Comparison of ENCODE assay signal across 17 cellular contexts in genomic region chr12:80189241-80189640, GRCh38.
A peak's percentile ranks its signal among the peaks of the same experiment; 100 is the strongest.
DNase-seq lines count a peak whose midpoint lies in the region; ATAC-seq and TF ChIP-seq lines count a peak whose summit lies in the region.
"Had no signal": no experiment of that assay in that cellular context is flagged by ENCODE, and none has a peak within 500 bp of the region (broad histone marks: within the 10 kb centered on the region; RNA-seq: fewer than 3 reads in every experiment).

No MANE protein-coding gene starts in this region.

- peak overlapping the region; percentile 79 for H3K27ac Mint-ChIP-seq in osteocyte (ENCODE audit: unreplicated experiment)
- H3K27ac Mint-ChIP-seq: activated CD4-positive, alpha-beta memory T cell treated with anti-CD3 and anti-CD28 coated beads for 36 hours; activated naive CD8-positive, alpha-beta T cell treated with anti-CD3 and anti-CD28 coated beads, Interleukin-2, amount 10 ng/mL, durations not matched to agents 7 days and 5 days; GM23338 had no signal

- TF ChIP-seq EP300 in suprapubic skin (IDR thresholded peaks at IDR 0.05): no peak

- H3K4me1 Mint-ChIP-seq in osteocyte (ENCODE audit: unreplicated experiment): peaks cover 40% of the 10 kb centered on the region

- H3K4me3 Mint-ChIP-seq in osteocyte (ENCODE audit: unreplicated experiment): no peak overlapping the region
- H3K4me3 Mint-ChIP-seq: activated CD4-positive, alpha-beta memory T cell treated with anti-CD3 and anti-CD28 coated beads for 36 hours; activated naive CD8-positive, alpha-beta T cell treated with anti-CD3 and anti-CD28 coated beads, Interleukin-2, amount 10 ng/mL, durations not matched to agents 7 days and 5 days; activated T-cell treated with anti-CD3 and anti-CD28 coated beads, Interleukin-2, amount 50 U/mL, for 4 hours; GM23338 had no signal

- no peaks in the 10 kb centered on the region for H3K36me3 ChIP-seq in suprapubic skin
- H3K36me3 ChIP-seq: vagina had no signal

- TF ChIP-seq CTCF in AG09319 (IDR thresholded peaks at IDR 0.05; ENCODE audit: low read depth, low read length) (peak; percentile 9), choroid plexus epithelial cell (conservative IDR thresholded peaks at IDR 0.05; ENCODE audit: low read depth, low read length) (no peak), osteocyte (IDR thresholded peaks at IDR 0.05) (no peak), suprapubic skin (IDR thresholded peaks at IDR 0.05) (no peak)

- H3K27me3 Mint-ChIP-seq in osteocyte (ENCODE audit: unreplicated experiment): no peaks in the 10 kb centered on the region

- ATAC-seq in GM18519 (IDR thresholded peaks at IDR 0.05; ENCODE audit: low FRiP score, unreplicated experiment): no peak
- ATAC-seq: activated T-cell treated with anti-CD3 and anti-CD28 coated beads, Interleukin-2, amount 50 U/mL, for 4 hours; GM23338 had no signal

- no peaks in the 10 kb centered on the region for H3K27me3 ChIP-seq in suprapubic skin
- H3K27me3 ChIP-seq: vagina had no signal

- H3K9me3 Mint-ChIP-seq in osteocyte (ENCODE audit: unreplicated experiment): no peaks in the 10 kb centered on the region
- H3K9me3 Mint-ChIP-seq: activated CD4-positive, alpha-beta memory T cell treated with anti-CD3 and anti-CD28 coated beads for 36 hours; activated naive CD8-positive, alpha-beta T cell treated with anti-CD3 and anti-CD28 coated beads, Interleukin-2, amount 10 ng/mL, durations not matched to agents 7 days and 5 days; activated T-cell treated with anti-CD3 and anti-CD28 coated beads, Interleukin-2, amount 50 U/mL, for 4 hours; GM23338 had no signal

- TF ChIP-seq POLR2A in suprapubic skin (IDR thresholded peaks at IDR 0.05): no peak

- H3K4me3 ChIP-seq in choroid plexus epithelial cell (ENCODE audit: low read depth, low read length) (no peak overlapping the region), suprapubic skin (no peak overlapping the region)
- H3K4me3 ChIP-seq: GM23338, vagina had no signal

- peak; percentile 86 for DNase-seq in AG09319 (ENCODE audit: extremely low read depth, low read depth)
- peak; percentile 89 for DNase-seq in LHCN-M2 (ENCODE audit: low read depth)
- DNase-seq in choroid plexus epithelial cell (ENCODE audit: low read depth): peak; percentile 77
- DNase-seq in osteocyte (ENCODE audit: extremely low spot score, unreplicated experiment): no peak
- DNase-seq in amygdala (lab: John Stamatoyannopoulos, UW): no peak
- no peak for DNase-seq in UCSD-AML1 (lab: John Stamatoyannopoulos, UW; ENCODE audit: unreplicated experiment)
- DNase-seq in suprapubic skin (ENCODE audit: low spot score in 2 of 2): no peak
- DNase-seq: activated CD4-positive, alpha-beta memory T cell treated with anti-CD3 and anti-CD28 coated beads for 36 hours; activated naive CD8-positive, alpha-beta T cell treated with anti-CD3 and anti-CD28 coated beads, Interleukin-2, amount 10 ng/mL, durations not matched to agents 7 days and 5 days; activated T-cell treated with anti-CD3 and anti-CD28 coated beads, Interleukin-2, amount 50 U/mL, for 4 hours; DMS79; hypothalamus; NCI-H1930; NCI-H524 treated with DMSO at 0.1 percent for 48 hours had no signal

- no peaks in the 10 kb centered on the region for H3K9me3 ChIP-seq in suprapubic skin
- H3K9me3 ChIP-seq: vagina had no signal

- H3K27ac ChIP-seq in suprapubic skin: no peak overlapping the region
- H3K27ac ChIP-seq: vagina had no signal

- no peaks in the 10 kb centered on the region for H3K36me3 Mint-ChIP-seq in osteocyte (ENCODE audit: unreplicated experiment)
- H3K36me3 Mint-ChIP-seq: activated CD4-positive, alpha-beta memory T cell treated with anti-CD3 and anti-CD28 coated beads for 36 hours; activated naive CD8-positive, alpha-beta T cell treated with anti-CD3 and anti-CD28 coated beads, Interleukin-2, amount 10 ng/mL, durations not matched to agents 7 days and 5 days had no signal

- H3K4me1 ChIP-seq in suprapubic skin: peaks cover 11% of the 10 kb centered on the region

Comparison
In these comparisons a context has a peak if more than half of its experiments do, and no peak if none do; other contexts are left out.
1. DNase-seq: peak in AG09319 (single experiment), LHCN-M2 (single experiment) and choroid plexus epithelial cell (single experiment); none in osteocyte (single experiment), amygdala (0 of 56), UCSD-AML1 (single experiment) and suprapubic skin (0 of 2).